20 cellular contexts compared by ENCODE assay signal in genomic region chr17:78204387-78205123, GRCh38. TPM values are rescaled to one million over a fixed set of nuclear protein-coding genes. Genes with fewer than 3 reads are reported as not detected.
"Had no signal": no experiment of that assay in that cellular context is flagged by ENCODE, and none has a peak within 500 bp of the region (broad histone marks: within the 10 kb centered on the region; RNA-seq: fewer than 3 reads in every experiment).

No MANE protein-coding gene starts in this region.

- ATAC-seq: activated CD8-positive, alpha-beta T cell treated with anti-CD3 and anti-CD28 coated beads for 36 hours; activated T-helper 17 cell treated with anti-CD3 and anti-CD28 coated beads, Interleukin-2, amount 50 U/mL, for 72 hours; foreskin keratinocyte; stimulated activated effector memory CD8-positive, alpha-beta T cell treated with anti-CD3 and anti-CD28 coated beads, Interleukin-12 subunit alpha, Interleukin-12 subunit beta, amount 100 ng/mL, for 72 hours; T-cell had no signal

- DNase-seq: activated CD4-positive, alpha-beta T cell treated with anti-CD3 and anti-CD28 coated beads for 48 hours; activated CD4-positive, CD25-positive, alpha-beta regulatory T cell; activated CD8-positive, alpha-beta T cell treated with anti-CD3 and anti-CD28 coated beads for 36 hours; activated naive CD4-positive, alpha-beta T cell treated with Interleukin-2 at 50 U/mL for 16 hours; activated naive CD8-positive, alpha-beta T cell treated with anti-CD3 and anti-CD28 coated beads, Interleukin-2, amount 10 ng/mL, durations not matched to agents 7 days and 5 days; activated T-cell treated with anti-CD3 and anti-CD28 coated beads, Interleukin-2, amount 50 U/mL, for 1 hour; amygdala; central memory CD4-positive, alpha-beta T cell; foreskin keratinocyte; sigmoid colon; stimulated activated CD4-positive, alpha-beta T cell treated with anti-CD3 and anti-CD28 coated beads, Interleukin-4, amount 100 ng/mL, for 24 hours; stomach; T-cell; T-helper 9 cell had no signal

RNA-seq across cellular contexts. Expression of gene TMEM235, which starts 26.9 kb away (rescaled TPM):
- total RNA-seq: activated CD8-positive, alpha-beta T cell treated with anti-CD3 and anti-CD28 coated beads for 36 hours; activated naive CD8-positive, alpha-beta T cell treated with anti-CD3 and anti-CD28 coated beads, Interleukin-2, amount 10 ng/mL, durations not matched to agents 7 days and 5 days; activated T-helper 17 cell treated with anti-CD3 and anti-CD28 coated beads, Interleukin-2, amount 50 U/mL, for 72 hours; epithelial cell of proximal tubule; fibroblast of lung; foreskin keratinocyte; natural killer cell treated with Interleukin-12 subunit alpha and Interleukin-12 subunit beta and Interleukin-15 and Interleukin-18, amount 100 ng/mL, for 72 hours; sigmoid colon; stomach; T-cell; temporal lobe had no signal
